Comparison of ENCODE assay signal across 8 cellular contexts in genomic region chr14:50954811-50955372, GRCh38. TPM values are rescaled to one million over a fixed set of nuclear protein-coding genes. Genes with fewer than 3 reads are reported as not detected.
DNase-seq lines count a peak whose midpoint lies in the region; ATAC-seq and TF ChIP-seq lines count a peak whose summit lies in the region.

No MANE protein-coding gene starts in this region.

- no peak for TF ChIP-seq EP300 in stomach (IDR thresholded peaks at IDR 0.05)

- peaks cover 0 to 10% (median 4%) of the 10 kb centered on the region in 4 donors for H3K4me1 ChIP-seq in stomach

- in situ Hi-C loops in astrocyte of the spinal cord (cut with HindIII; ENCODE audit: low sequenced_read_pairs): no loop called here

- no peak for DNase-seq in GM06990 (ENCODE audit: extremely low read depth, insufficient read length)
- DNase-seq in NCI-H2081 (lab: John Stamatoyannopoulos, UW): peak; percentile 68 to 78
- peak; percentile 75 for DNase-seq in astrocyte of the spinal cord (ENCODE audit: low read depth, low spot score)
- peak; percentile 81 for DNase-seq in iris pigment epithelial cell (ENCODE audit: low read depth)
- DNase-seq in stomach: no peak
- DNase-seq in activated CD4-positive, alpha-beta T cell treated with anti-CD3 and anti-CD28 coated beads for 4 hours: no peak

- ATAC-seq in HG02642 (IDR thresholded peaks at IDR 0.05; ENCODE audit: poor library complexity, unreplicated experiment): no peak

- intact Hi-C loops in stomach (cut with DNase I; ENCODE audit: low total_unique reads): no loop called here

- peak; percentile 45 for TF ChIP-seq CTCF in 22Rv1 (IDR thresholded peaks at IDR 0.05)
- peak; percentile 55 for TF ChIP-seq CTCF in GM06990 (IDR thresholded peaks at IDR 0.05; ENCODE audit: insufficient read depth, low read length, poor library complexity, severe bottlenecking)
- peak; percentile 83 for TF ChIP-seq CTCF in astrocyte of the spinal cord (IDR thresholded peaks at IDR 0.05; ENCODE audit: low read depth, low read length)
- TF ChIP-seq CTCF in stomach (IDR thresholded peaks at IDR 0.05): peak in 5 of 7 experiments; percentile 23 to 45 (median 42)

- H3K4me3 ChIP-seq in GM06990 (replicated peaks; ENCODE audit: low read depth, low read length) (no peak overlapping the region), astrocyte of the spinal cord (ENCODE audit: low read depth, low read length) (no peak overlapping the region), stomach (no peak overlapping the region)

- WGBS in stomach, 5 donors: 7 to 41% (median 13%) methylated on average over 1 of the region's 1 CpG

- no peaks in the 10 kb centered on the region for H3K27me3 ChIP-seq in GM06990 (replicated peaks; ENCODE audit: control insufficient read depth, insufficient read depth, low read length)
- no peaks in the 10 kb centered on the region for H3K27me3 ChIP-seq in stomach

- no peaks in the 10 kb centered on the region for H3K36me3 ChIP-seq in GM06990 (ENCODE audit: control insufficient read depth, insufficient read depth, low read length)
- H3K36me3 ChIP-seq in stomach: no peaks in the 10 kb centered on the region

- no peak for TF ChIP-seq POLR2A in stomach (IDR thresholded peaks at IDR 0.05)

- H3K27ac ChIP-seq in 22Rv1 (peak overlapping the region; percentile 27; the same call in 1 of the 2 replicates), stomach (peak overlapping the region in 4 of 5 donors; percentile 9 to 86 (median 30))

- no peaks in the 10 kb centered on the region for H3K9me3 ChIP-seq in stomach

RNA-seq across cellular contexts. Expression of gene PYGL, which starts 10.6 kb away (rescaled TPM):
- 10 to 100 TPM in 4 of 5 donors, 1 to 10 TPM in 1; 6.7 to 26.1 (median 17.4) TPM for total RNA-seq in stomach
- 10 to 100 TPM; 10.4 to 35.6 (median 18.3) TPM for polyA plus RNA-seq in stomach

Comparison
In these comparisons a context has a peak if more than half of its experiments do, and no peak if none do; other contexts are left out.
1. DNase-seq: peak in NCI-H2081 (2 of 2), astrocyte of the spinal cord (single experiment) and iris pigment epithelial cell (single experiment); none in GM06990 (single experiment), stomach (single experiment) and activated CD4-positive, alpha-beta T cell treated with anti-CD3 and anti-CD28 coated beads for 4 hours (0 of 2).
2. Peak in every context shown above with its lines, with median percentiles within 50 percentile points of each other: CTCF ChIP-seq.